1 cellular context compared by ENCODE assay signal in genomic region chr1:6365047-6365446, GRCh38.
TF ChIP-seq lines count a peak whose summit lies in the region.

No MANE protein-coding gene starts in this region.

TF ChIP-seq in HepG2, 621 proteins besides CTCF, POLR2A, EP300 and RAD21:
- no peak for TF ChIP-seq SRSF9 (IDR thresholded peaks at IDR 0.05; ENCODE audit: borderline replicate concordance, insufficient read depth, low read depth, low read length, poor library complexity, severe bottlenecking)
- no peak for TF ChIP-seq HCFC1 (IDR thresholded peaks at IDR 0.05; ENCODE audit: low read depth, low read length)
- TF ChIP-seq ZFP82 (CRISPR knock-in tag; IDR thresholded peaks at IDR 0.05; ENCODE audit: borderline replicate concordance) = no peak
- TF ChIP-seq, protein P1, sequence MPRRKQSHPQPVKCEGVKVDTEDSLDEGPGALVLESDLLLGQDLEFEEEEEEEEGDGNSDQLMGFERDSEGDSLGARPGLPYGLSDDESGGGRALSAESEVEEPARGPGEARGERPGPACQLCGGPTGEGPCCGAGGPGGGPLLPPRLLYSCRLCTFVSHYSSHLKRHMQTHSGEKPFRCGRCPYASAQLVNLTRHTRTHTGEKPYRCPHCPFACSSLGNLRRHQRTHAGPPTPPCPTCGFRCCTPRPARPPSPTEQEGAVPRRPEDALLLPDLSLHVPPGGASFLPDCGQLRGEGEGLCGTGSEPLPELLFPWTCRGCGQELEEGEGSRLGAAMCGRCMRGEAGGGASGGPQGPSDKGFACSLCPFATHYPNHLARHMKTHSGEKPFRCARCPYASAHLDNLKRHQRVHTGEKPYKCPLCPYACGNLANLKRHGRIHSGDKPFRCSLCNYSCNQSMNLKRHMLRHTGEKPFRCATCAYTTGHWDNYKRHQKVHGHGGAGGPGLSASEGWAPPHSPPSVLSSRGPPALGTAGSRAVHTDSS (CRISPR knock-in tag; conservative IDR thresholded peaks at IDR 0.05) = no peak
- no peak for TF ChIP-seq MNT (IDR thresholded peaks at IDR 0.05)
- TF ChIP-seq, protein P2, sequence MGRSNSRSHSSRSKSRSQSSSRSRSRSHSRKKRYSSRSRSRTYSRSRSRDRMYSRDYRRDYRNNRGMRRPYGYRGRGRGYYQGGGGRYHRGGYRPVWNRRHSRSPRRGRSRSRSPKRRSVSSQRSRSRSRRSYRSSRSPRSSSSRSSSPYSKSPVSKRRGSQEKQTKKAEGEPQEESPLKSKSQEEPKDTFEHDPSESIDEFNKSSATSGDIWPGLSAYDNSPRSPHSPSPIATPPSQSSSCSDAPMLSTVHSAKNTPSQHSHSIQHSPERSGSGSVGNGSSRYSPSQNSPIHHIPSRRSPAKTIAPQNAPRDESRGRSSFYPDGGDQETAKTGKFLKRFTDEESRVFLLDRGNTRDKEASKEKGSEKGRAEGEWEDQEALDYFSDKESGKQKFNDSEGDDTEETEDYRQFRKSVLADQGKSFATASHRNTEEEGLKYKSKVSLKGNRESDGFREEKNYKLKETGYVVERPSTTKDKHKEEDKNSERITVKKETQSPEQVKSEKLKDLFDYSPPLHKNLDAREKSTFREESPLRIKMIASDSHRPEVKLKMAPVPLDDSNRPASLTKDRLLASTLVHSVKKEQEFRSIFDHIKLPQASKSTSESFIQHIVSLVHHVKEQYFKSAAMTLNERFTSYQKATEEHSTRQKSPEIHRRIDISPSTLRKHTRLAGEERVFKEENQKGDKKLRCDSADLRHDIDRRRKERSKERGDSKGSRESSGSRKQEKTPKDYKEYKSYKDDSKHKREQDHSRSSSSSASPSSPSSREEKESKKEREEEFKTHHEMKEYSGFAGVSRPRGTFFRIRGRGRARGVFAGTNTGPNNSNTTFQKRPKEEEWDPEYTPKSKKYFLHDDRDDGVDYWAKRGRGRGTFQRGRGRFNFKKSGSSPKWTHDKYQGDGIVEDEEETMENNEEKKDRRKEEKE (IDR thresholded peaks at IDR 0.05) = no peak
- TF ChIP-seq IRF1 (CRISPR knock-in tag; IDR thresholded peaks at IDR 0.05; ENCODE audit: low read depth) = no peak
- TF ChIP-seq SIX4 (CRISPR knock-in tag; IDR thresholded peaks at IDR 0.05) = no peak
- TF ChIP-seq, protein P3, sequence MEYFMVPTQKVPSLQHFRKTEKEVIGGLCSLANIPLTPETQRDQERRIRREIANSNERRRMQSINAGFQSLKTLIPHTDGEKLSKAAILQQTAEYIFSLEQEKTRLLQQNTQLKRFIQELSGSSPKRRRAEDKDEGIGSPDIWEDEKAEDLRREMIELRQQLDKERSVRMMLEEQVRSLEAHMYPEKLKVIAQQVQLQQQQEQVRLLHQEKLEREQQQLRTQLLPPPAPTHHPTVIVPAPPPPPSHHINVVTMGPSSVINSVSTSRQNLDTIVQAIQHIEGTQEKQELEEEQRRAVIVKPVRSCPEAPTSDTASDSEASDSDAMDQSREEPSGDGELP (IDR thresholded peaks at IDR 0.05; ENCODE audit: borderline replicate concordance, low read depth) = no peak
- TF ChIP-seq ATF7 (IDR thresholded peaks at IDR 0.05) = no peak
- no peak for TF ChIP-seq ATF7 (CRISPR knock-in tag; IDR thresholded peaks at IDR 0.05)
- no peak for TF ChIP-seq DDIT3 (CRISPR knock-in tag; IDR thresholded peaks at IDR 0.05)
- no peak for TF ChIP-seq ZBTB7A (CRISPR knock-in tag; IDR thresholded peaks at IDR 0.05)
- TF ChIP-seq NCOA1 (CRISPR knock-in tag; IDR thresholded peaks at IDR 0.05) = no peak
- TF ChIP-seq NFE2L1 (CRISPR knock-in tag; IDR thresholded peaks at IDR 0.05; ENCODE audit: borderline replicate concordance) = no peak
- TF ChIP-seq SYNCRIP (IDR thresholded peaks at IDR 0.05; ENCODE audit: insufficient read depth, low read depth, low read length) = no peak
- TF ChIP-seq ZSCAN31 (CRISPR knock-in tag; IDR thresholded peaks at IDR 0.05; ENCODE audit: low read depth) = no peak
- no peak for TF ChIP-seq DR1 (CRISPR knock-in tag; IDR thresholded peaks at IDR 0.05)
- TF ChIP-seq PHB2 (IDR thresholded peaks at IDR 0.05; ENCODE audit: partially characterized antibody) = no peak
